ENCODE assay signal across 9 cellular contexts in the genomic region with DNA sequence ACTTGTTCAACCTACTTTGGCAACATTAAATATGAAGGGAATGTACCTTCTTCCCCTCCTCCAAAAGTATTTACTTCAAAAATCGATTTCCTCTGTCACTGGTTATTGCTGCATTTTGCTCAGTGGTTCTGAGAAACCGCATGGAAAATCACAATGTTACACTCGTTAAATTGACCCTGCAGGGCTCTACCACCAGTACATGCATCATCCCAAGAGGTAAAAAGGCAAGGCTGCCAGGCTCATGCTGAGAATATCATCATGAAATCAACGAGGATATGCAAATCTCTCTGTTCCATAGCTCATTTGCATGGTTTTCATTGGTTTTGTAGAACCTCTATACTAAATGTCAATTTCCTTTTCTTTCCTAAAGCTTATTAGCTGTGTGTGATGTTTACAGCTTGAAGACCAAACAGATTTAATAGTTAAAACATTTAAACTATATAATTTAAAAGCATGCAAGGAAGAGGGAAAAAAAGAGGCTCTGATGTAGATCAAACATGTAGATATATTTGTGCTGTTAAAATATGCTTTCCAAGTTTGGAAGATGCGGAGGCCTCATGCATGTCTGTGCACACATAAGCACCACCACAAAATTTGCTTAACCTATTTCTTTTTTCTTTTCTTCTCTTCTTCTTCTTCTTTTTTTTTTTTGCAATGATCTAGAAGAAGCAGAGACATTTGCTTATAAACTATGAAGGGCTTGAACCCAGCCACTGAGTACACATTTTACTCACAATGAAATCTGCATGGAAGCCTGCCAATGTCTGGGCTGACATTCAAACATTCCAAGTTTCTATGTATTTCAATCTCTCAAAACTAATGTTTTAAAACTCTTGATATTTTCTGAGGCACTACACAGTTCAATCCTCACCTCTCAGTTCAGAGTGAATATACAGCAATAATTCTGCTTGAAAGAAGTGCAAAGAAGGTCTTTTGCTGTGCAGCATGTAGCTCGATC.
A peak's percentile ranks its signal among the peaks of the same experiment; 100 is the strongest.
DNase-seq lines count a peak whose midpoint lies in the region; ATAC-seq and TF ChIP-seq lines count a peak whose summit lies in the region.
"Had no signal": no experiment of that assay in that cellular context is flagged by ENCODE, and none has a peak within 500 bp of the region (broad histone marks: within the 10 kb centered on the region; RNA-seq: fewer than 3 reads in every experiment).

No MANE protein-coding gene starts in this region.

- H3K9me3 ChIP-seq in body of pancreas, result no peaks in the 10 kb centered on the region

- H3K4me1 ChIP-seq in body of pancreas, result no peaks in the 10 kb centered on the region

- intact Hi-C loops in body of pancreas (cut with DNase I) (no loop called here), posterior vena cava (cut with DNase I) (no loop called here)

- TF ChIP-seq POLR2A in body of pancreas (IDR thresholded peaks at IDR 0.05), result no peak

- TF ChIP-seq CTCF in body of pancreas (IDR thresholded peaks at IDR 0.05), result no peak

- no peaks in the 10 kb centered on the region for H3K27me3 ChIP-seq in body of pancreas

- peak; percentile 29 for DNase-seq in stimulated activated CD4-positive, alpha-beta T cell treated with anti-CD3 and anti-CD28 coated beads, Interleukin-15, amount 100 ng/mL, for 24 hours
- no peak for DNase-seq in stimulated activated CD4-positive, alpha-beta T cell treated with anti-CD3 and anti-CD28 coated beads, Interleukin-2, amount 100 ng/mL, for 24 hours
- DNase-seq in body of pancreas, result peak in 3 of 4 donors; percentile 28 to 33 (median 28)
- DNase-seq in NCI-H2227 treated with DMSO at 0.1 percent for 48 hours (lab: John Stamatoyannopoulos, UW), result no peak
- DNase-seq in activated CD4-positive, alpha-beta T cell treated with anti-CD3 and anti-CD28 coated beads for 48 hours, result no peak
- no peak for DNase-seq in posterior vena cava (ENCODE audit: low spot score)
- DNase-seq in NCI-H2107 (lab: John Stamatoyannopoulos, UW), result no peak
- DNase-seq: DMS153 had no signal

- ATAC-seq in HG03045 (IDR thresholded peaks at IDR 0.05; ENCODE audit: unreplicated experiment) (peak; percentile 61), body of pancreas (no peak)

- no peak overlapping the region for H3K4me3 ChIP-seq in body of pancreas

- WGBS in body of pancreas, 2 donors, result 73 to 77% methylated on average over 6 of the region's 6 CpGs

- no peaks in the 10 kb centered on the region for H3K36me3 ChIP-seq in body of pancreas (replicated peaks in 1 of 2; ENCODE audit: insufficient read depth in 1 of 2, low read depth in 2 of 2)

- no peak overlapping the region for H3K27ac ChIP-seq in body of pancreas

Comparison
In these comparisons a context has a peak if more than half of its experiments do, and no peak if none do; other contexts are left out.
1. DNase-seq: peak in stimulated activated CD4-positive, alpha-beta T cell treated with anti-CD3 and anti-CD28 coated beads, Interleukin-15, amount 100 ng/mL, for 24 hours (single experiment) and body of pancreas (3 of 4); none in stimulated activated CD4-positive, alpha-beta T cell treated with anti-CD3 and anti-CD28 coated beads, Interleukin-2, amount 100 ng/mL, for 24 hours (0 of 2), NCI-H2227 treated with DMSO at 0.1 percent for 48 hours (single experiment), activated CD4-positive, alpha-beta T cell treated with anti-CD3 and anti-CD28 coated beads for 48 hours (single experiment), posterior vena cava (single experiment) and NCI-H2107 (single experiment).